In the genomic region with DNA sequence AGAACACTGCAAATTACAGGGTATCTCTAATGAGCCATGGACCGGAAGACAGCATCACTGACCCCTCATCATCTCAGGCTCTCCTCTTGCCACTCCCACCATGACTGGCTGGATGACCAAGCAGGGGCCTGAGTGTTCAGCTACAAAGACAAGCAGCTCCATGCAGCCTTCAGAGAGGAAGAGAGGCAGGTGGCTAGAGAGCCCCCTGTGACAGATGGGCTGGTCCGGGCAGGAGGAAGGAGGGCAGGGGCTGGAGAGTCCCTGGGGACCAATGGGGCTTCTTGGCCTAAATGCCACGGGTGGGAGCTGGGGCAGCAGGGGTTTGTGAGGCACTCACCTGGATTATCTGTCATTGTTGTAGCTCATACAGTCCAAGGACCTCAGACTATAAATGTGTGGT, we compare ENCODE assay signal across 16 cellular contexts. TPM values are rescaled to one million over a fixed set of nuclear protein-coding genes. Genes with fewer than 3 reads are reported as not detected.
DNase-seq lines count a peak whose midpoint lies in the region; ATAC-seq and TF ChIP-seq lines count a peak whose summit lies in the region.
"Had no signal": no experiment of that assay in that cellular context is flagged by ENCODE, and none has a peak within 500 bp of the region (broad histone marks: within the 10 kb centered on the region; RNA-seq: fewer than 3 reads in every experiment).

No MANE protein-coding gene starts in this region.

- in situ Hi-C loops in IMR-90 (cut with MboI; ENCODE audit: low sequenced_read_pairs) = no loop called here

- no peak overlapping the region for H4K5ac ChIP-seq in IMR-90 (ENCODE audit: low read depth, low read length)

- H3K79me1 ChIP-seq in IMR-90 (ENCODE audit: low read depth in 1 of 2, low read length in 2 of 2) = 0 out of 4 replicates have a peak, but pooled peaks cover 0 to 5% of the 10 kb centered on the region in 2 experiments

- no peak overlapping the region for H3K4me3 Mint-ChIP-seq in activated CD4-positive, alpha-beta memory T cell treated with anti-CD3 and anti-CD28 coated beads, Interleukin-2, amount 10 ng/mL, durations not matched to agents 7 days and 5 days
- H3K4me3 Mint-ChIP-seq in naive thymus-derived CD8-positive, alpha-beta T cell = peak overlapping the region in 8 of 10 donors; percentile 45 to 78 (median 68)

- no peak overlapping the region for H2AK5ac ChIP-seq in IMR-90 (ENCODE audit: low read depth, low read length)

- intact Hi-C loops in IMR-90 (cut with micrococcal nuclease) = no loop called here

- no peak overlapping the region for H2BK5ac ChIP-seq in IMR-90 (ENCODE audit: low read depth, low read length, poor library complexity, severe bottlenecking)

- CTCF ChIA-PET in IMR-90 (lab: Yijun Ruan, JAX) = no interaction called here
- CTCF ChIA-PET in activated CD4-positive, alpha-beta memory T cell treated with anti-CD3 and anti-CD28 coated beads, Interleukin-2, amount 10 ng/mL, durations not matched to agents 7 days and 5 days (lab: Charles Lee) = interaction anchor here (0.9 to 1.2 kb wide), 2 partner anchors 14 to 16 kb away, joined by 3 read pairs; no protein-coding TSS in a partner anchor

- H3K27ac ChIP-seq in IMR-90 (ENCODE audit: insufficient read depth, low read length) = no peak overlapping the region
- H3K27ac ChIP-seq: epithelial cell of prostate, GM23248, ovary, uterus had no signal

- H2AFZ ChIP-seq in IMR-90 (replicated peaks; ENCODE audit: low read length, poor library complexity) = peak overlapping the region; percentile 23
- H2AFZ ChIP-seq: GM23248 had no signal

- H3K9me3 Mint-ChIP-seq in activated CD4-positive, alpha-beta memory T cell treated with anti-CD3 and anti-CD28 coated beads, Interleukin-2, amount 10 ng/mL, durations not matched to agents 7 days and 5 days = no peaks in the 10 kb centered on the region
- H3K9me3 Mint-ChIP-seq in naive thymus-derived CD8-positive, alpha-beta T cell = no peaks in the 10 kb centered on the region

- no peak overlapping the region for H4K91ac ChIP-seq in IMR-90 (ENCODE audit: insufficient read depth, low read depth, low read length)

- 0 out of 2 replicates have a peak, but pooled peaks cover 3% of the 10 kb centered on the region for H4K20me1 ChIP-seq in IMR-90 (ENCODE audit: insufficient read depth, low read length)

- POLR2A ChIA-PET in IMR-90 (lab: Charles Lee; ENCODE audit: unreplicated experiment) = no interaction called here
- POLR2A ChIA-PET in activated CD4-positive, alpha-beta memory T cell treated with anti-CD3 and anti-CD28 coated beads, Interleukin-2, amount 10 ng/mL, durations not matched to agents 7 days and 5 days (lab: Charles Lee) = interaction anchor here (0.9 to 5.4 kb wide), 6 partner anchors 11 to 136 kb away, joined by 3 to 166 read pairs (median 4); a partner anchor contains a TSS
- POLR2A ChIA-PET in naive thymus-derived CD8-positive, alpha-beta T cell (lab: Charles Lee) = interaction anchor here (1.3 to 5.4 kb wide), 11 partner anchors 9 to 91 kb away, joined by 3 to 191 read pairs (median 9); a partner anchor contains a TSS

- H3K36me3 ChIP-seq in IMR-90 (ENCODE audit: control insufficient read depth, insufficient read depth, low read length) = no peaks in the 10 kb centered on the region
- H3K36me3 ChIP-seq: ovary, uterus had no signal

- peaks cover 19% of the 10 kb centered on the region for H3K36me3 Mint-ChIP-seq in activated CD4-positive, alpha-beta memory T cell treated with anti-CD3 and anti-CD28 coated beads, Interleukin-2, amount 10 ng/mL, durations not matched to agents 7 days and 5 days (ENCODE audit: low read depth)
- peaks cover 0 to 9% (median 2%) of the 10 kb centered on the region in 3 donors for H3K36me3 Mint-ChIP-seq in naive thymus-derived CD8-positive, alpha-beta T cell

- H3K27ac Mint-ChIP-seq in activated CD4-positive, alpha-beta memory T cell treated with anti-CD3 and anti-CD28 coated beads, Interleukin-2, amount 10 ng/mL, durations not matched to agents 7 days and 5 days = peak overlapping the region; percentile 45
- H3K27ac Mint-ChIP-seq in naive thymus-derived CD8-positive, alpha-beta T cell = peak overlapping the region in 1 of 10 donors; percentile 99

- H2BK15ac ChIP-seq in IMR-90 (ENCODE audit: low read depth, low read length) = no peak overlapping the region

- peaks cover 8% of the 10 kb centered on the region for H3K4me1 ChIP-seq in IMR-90 (ENCODE audit: control insufficient read depth, insufficient read depth, low read length)
- H3K4me1 ChIP-seq: uterus had no signal

- TF ChIP-seq CTCF in IMR-90 (conservative IDR thresholded peaks at IDR 0.05; ENCODE audit: low read depth, low read length) = no peak

- no peak overlapping the region for H3K9ac ChIP-seq in IMR-90 (ENCODE audit: low read depth, low read length)
- H3K9ac ChIP-seq: GM23248 had no signal

- peaks cover 54% of the 10 kb centered on the region for H3K4me1 Mint-ChIP-seq in activated CD4-positive, alpha-beta memory T cell treated with anti-CD3 and anti-CD28 coated beads, Interleukin-2, amount 10 ng/mL, durations not matched to agents 7 days and 5 days
- H3K4me1 Mint-ChIP-seq in naive thymus-derived CD8-positive, alpha-beta T cell = peaks cover 13 to 53% (median 53%) of the 10 kb centered on the region in 4 donors

- no peak for TF ChIP-seq RAD21 in IMR-90 (IDR thresholded peaks at IDR 0.05; ENCODE audit: low read length)

- H3K4ac ChIP-seq in IMR-90 (ENCODE audit: low read depth, low read length) = no peak overlapping the region

- no peak overlapping the region; the same call in 1 of the 2 replicates for H3K23ac ChIP-seq in IMR-90 (ENCODE audit: low read depth, low read length)

- peaks cover 20% of the 10 kb centered on the region; the same call in 1 of the 2 replicates for H3K27me3 ChIP-seq in IMR-90 (ENCODE audit: control insufficient read depth, insufficient read depth, low read length)
- H3K27me3 ChIP-seq: ovary, uterus had no signal

- no TSS peak for BruUV-seq in IMR-90 (replicated peaks; lab: Mats Ljungman, UMichigan)

- H2BK120ac ChIP-seq in IMR-90 (ENCODE audit: low read depth, low read length) = no peak overlapping the region

- dilution Hi-C loops in IMR-90 (cut with HindIII; ENCODE audit: low sequenced_read_pairs, unreplicated experiment) = no loop called here

- H2AK9ac ChIP-seq in IMR-90 (replicated peaks; ENCODE audit: low read depth, low read length, poor library complexity) = no peak overlapping the region

- H3K4me3 ChIP-seq in IMR-90 (ENCODE audit: insufficient read depth, low read depth, low read length) = no peak overlapping the region
- H3K4me3 ChIP-seq: GM23248, ovary, uterus had no signal

- H2BK20ac ChIP-seq in IMR-90 (ENCODE audit: low read depth, low read length) = no peak overlapping the region

- DNase-seq in NCI-H748 (lab: John Stamatoyannopoulos, UW; ENCODE audit: unreplicated experiment) (peak; percentile 56), NCI-H748 treated with DMSO at 0.1 percent for 48 hours (lab: John Stamatoyannopoulos, UW) (no peak), IMR-90 (no peak), KG1 (lab: John Stamatoyannopoulos, UW) (no peak), AG20443 (ENCODE audit: low spot score) (no peak), SW 1271 (lab: John Stamatoyannopoulos, UW) (no peak)
- DNase-seq in activated CD4-positive, alpha-beta memory T cell treated with anti-CD3 and anti-CD28 coated beads, Interleukin-2, amount 10 ng/mL, durations not matched to agents 7 days and 5 days = no peak
- DNase-seq in naive thymus-derived CD8-positive, alpha-beta T cell = no peak
- DNase-seq: GM23248, uterus had no signal

- 71% methylated on average over 1 of the region's 3 CpGs; no CpG with 5 or more reads in 1 of the 2 experiments for WGBS in IMR-90 (ENCODE audit: extremely low coverage in 2 of 2, insufficient read length in 1 of 2), 2 experiments

- no peak overlapping the region for H3K14ac ChIP-seq in IMR-90 (replicated peaks; ENCODE audit: low read depth, low read length)

- no peak overlapping the region for H3K4me2 ChIP-seq in IMR-90 (ENCODE audit: low read depth, low read length)

- H3K56ac ChIP-seq in IMR-90 (ENCODE audit: extremely low read depth, insufficient read depth, low read length) = no peak overlapping the region

- H4K8ac ChIP-seq in IMR-90 (ENCODE audit: low read depth in 2 of 2, low read length in 2 of 2) = no peak overlapping the region

- ATAC-seq in IMR-90 (ENCODE audit: low read depth) = no peak
- no peak for ATAC-seq in naive thymus-derived CD8-positive, alpha-beta T cell

- no peak overlapping the region for H3K18ac ChIP-seq in IMR-90 (ENCODE audit: low read depth, low read length)

- peaks cover 19% of the 10 kb centered on the region for H3K9me1 ChIP-seq in IMR-90 (ENCODE audit: insufficient read depth, low read length)

- H3K27me3 Mint-ChIP-seq in activated CD4-positive, alpha-beta memory T cell treated with anti-CD3 and anti-CD28 coated beads, Interleukin-2, amount 10 ng/mL, durations not matched to agents 7 days and 5 days = no peaks in the 10 kb centered on the region
- no peaks in the 10 kb centered on the region for H3K27me3 Mint-ChIP-seq in naive thymus-derived CD8-positive, alpha-beta T cell

- TF ChIP-seq POLR2A in IMR-90 (IDR thresholded peaks at IDR 0.05; ENCODE audit: low read depth, low read length) = no peak

- no peaks in the 10 kb centered on the region for H3K9me3 ChIP-seq in IMR-90 (ENCODE audit: control insufficient read depth, insufficient read depth, low read length)
- H3K9me3 ChIP-seq: ovary, uterus had no signal

TF ChIP-seq in IMR-90, 13 proteins besides CTCF, POLR2A, EP300 and RAD21 (continues in another document):
- TF ChIP-seq CHD1 (IDR thresholded peaks at IDR 0.05; ENCODE audit: low read depth, low read length) = no peak
- TF ChIP-seq MXI1 (IDR thresholded peaks at IDR 0.05; ENCODE audit: borderline replicate concordance, low read depth, low read length) = no peak
- TF ChIP-seq FOS (IDR thresholded peaks at IDR 0.05; ENCODE audit: low read depth, low read length) = no peak
- no peak for TF ChIP-seq MAFK (IDR thresholded peaks at IDR 0.05; ENCODE audit: low read depth, low read length)

RNA-seq across cellular contexts. Expression of a gene that starts 12.8 kb away (rescaled TPM):
- total RNA-seq in IMR-90 (2012; rRNA removed) = 21.0 and 22.8 TPM in 2 replicates
- polyA plus RNA-seq in IMR-90 (2012; rRNA removed) = 31.0 and 31.4 TPM in 2 replicates
- polyA plus RNA-seq in IMR-90 (2012; cell fraction: cytosol; rRNA removed) = 22.9 and 29.5 TPM in 2 replicates
- 48.4 and 48.8 TPM in 2 replicates for polyA plus RNA-seq in IMR-90 (2012; cell fraction: nucleus; rRNA removed; ENCODE audit: low replicate concordance)
- 10 to 100 TPM; 97.2 to 99.3 TPM for total RNA-seq in activated CD4-positive, alpha-beta memory T cell treated with anti-CD3 and anti-CD28 coated beads, Interleukin-2, amount 10 ng/mL, durations not matched to agents 7 days and 5 days
- 100 to 1,000 TPM; 194 to 196 TPM for total RNA-seq in naive thymus-derived CD8-positive, alpha-beta T cell
- 100 to 1,000 TPM in 2 of 3 donors, 10 to 100 TPM in 1; 62.2 to 169 (median 105) TPM for polyA plus RNA-seq in naive thymus-derived CD8-positive, alpha-beta T cell

RNA-seq across cellular contexts. Expression of a gene that starts 33.8 kb away (rescaled TPM):
- total RNA-seq in IMR-90 (2012; rRNA removed) = not detected in 2 replicates
- not detected in 2 replicates for polyA plus RNA-seq in IMR-90 (2012; rRNA removed)
- polyA plus RNA-seq in IMR-90 (2012; cell fraction: cytosol; rRNA removed) = not detected in 2 replicates
- polyA plus RNA-seq in IMR-90 (2012; cell fraction: nucleus; rRNA removed; ENCODE audit: low replicate concordance) = not detected in 2 replicates
- not detected for total RNA-seq in activated CD4-positive, alpha-beta memory T cell treated with anti-CD3 and anti-CD28 coated beads, Interleukin-2, amount 10 ng/mL, durations not matched to agents 7 days and 5 days
- total RNA-seq in naive thymus-derived CD8-positive, alpha-beta T cell = 1 to 10 TPM; 1.5 to 2.0 TPM
- polyA plus RNA-seq in naive thymus-derived CD8-positive, alpha-beta T cell = 1 to 10 TPM; 2.6 to 4.8 (median 3.7) TPM
- total RNA-seq: A673, GM23248, lower leg skin, M059J, RPMI7951, uterus had no signal
- polyA plus RNA-seq: GM23248, ovary had no signal
